In genomic region chr13:33624740-33625139, GRCh38 we compare ENCODE assay signal across 10 cellular contexts.
"Had no signal": no experiment of that assay in that cellular context is flagged by ENCODE, and none has a peak within 500 bp of the region (broad histone marks: within the 10 kb centered on the region; RNA-seq: fewer than 3 reads in every experiment).

No MANE protein-coding gene starts in this region.

- ATAC-seq: activated CD4-positive, CD25-positive, alpha-beta regulatory T cell treated with anti-CD3 and anti-CD28 coated beads, Interleukin-2, amount 50 U/mL, for 24 hours; gastroesophageal sphincter; heart right ventricle; lower lobe of right lung; right lobe of liver had no signal

- H3K4me3 Mint-ChIP-seq: endodermal cell, neural progenitor cell had no signal

- DNase-seq: activated effector memory CD4-positive, alpha-beta T cell treated with Interleukin-2 at 50 U/mL for 16 hours; activated naive CD4-positive, alpha-beta T cell treated with anti-CD3 and anti-CD28 coated beads, Interleukin-2, amount 50 U/mL, for 16 hours; dorsolateral prefrontal cortex; endodermal cell; heart right ventricle; lower lobe of right lung; right lobe of liver had no signal

- H3K27ac Mint-ChIP-seq: endodermal cell, neural progenitor cell had no signal

- H3K4me1 Mint-ChIP-seq: neural progenitor cell had no signal
